Comparison of ENCODE assay signal across 9 cellular contexts in the genomic region with DNA sequence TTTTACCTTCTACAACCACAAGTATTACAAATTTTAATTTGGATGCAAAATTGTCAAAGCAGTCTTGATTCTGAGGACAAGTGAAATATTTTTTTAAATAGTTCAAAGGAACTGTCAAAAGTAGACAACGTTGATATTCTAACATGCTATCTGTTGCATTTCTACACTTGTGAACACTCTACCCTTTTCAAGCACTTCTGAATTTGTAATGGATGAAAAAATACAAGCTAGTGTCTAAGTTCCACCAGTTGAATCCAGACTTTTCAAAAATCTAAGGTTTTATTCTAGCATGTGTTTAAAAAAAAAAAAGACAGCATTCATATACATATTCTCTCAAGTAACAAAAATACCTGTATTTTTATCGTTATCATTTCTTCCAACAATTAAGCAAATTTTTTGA. TPM values are rescaled to one million over a fixed set of nuclear protein-coding genes. Genes with fewer than 3 reads are reported as not detected.
DNase-seq lines count a peak whose midpoint lies in the region; ATAC-seq and TF ChIP-seq lines count a peak whose summit lies in the region.
"Had no signal": no experiment of that assay in that cellular context is flagged by ENCODE, and none has a peak within 500 bp of the region (broad histone marks: within the 10 kb centered on the region; RNA-seq: fewer than 3 reads in every experiment).

No MANE protein-coding gene starts in this region.

- H2BK20ac ChIP-seq in H9 (ENCODE audit: low read depth, low read length, poor library complexity, severe bottlenecking) = no peak overlapping the region

- DNase-seq in H9 (no peak), T-helper 17 cell (no peak), foreskin fibroblast (no peak), MV-4-11 (lab: John Stamatoyannopoulos, UW) (no peak), NOMO-1 treated with DMSO at 0.1 percent for 48 hours (lab: John Stamatoyannopoulos, UW; ENCODE audit: unreplicated experiment) (no peak)
- no peak for DNase-seq in NK-92 treated with Interleukin-12 subunit alpha and Interleukin-12 subunit beta, amount 100 ng/mL, for 24 hours (lab: John Stamatoyannopoulos, UW)
- DNase-seq: activated CD8-positive, alpha-beta memory T cell treated with anti-CD3 and anti-CD28 coated beads, Interleukin-2, amount 50 U/mL, for 48 hours; NCI-H187 treated with DMSO at 0.1 percent for 48 hours had no signal

- no peak overlapping the region for H4K91ac ChIP-seq in H9 (ENCODE audit: insufficient read length, low read depth, low read length)

- no peak overlapping the region for H3K56ac ChIP-seq in H9 (ENCODE audit: insufficient read length, low read depth, low read length)

- H3K9me3 Mint-ChIP-seq in H9 = no peaks in the 10 kb centered on the region

- no peak overlapping the region for H2BK15ac ChIP-seq in H9 (ENCODE audit: low read depth, low read length)

- WGBS in H9 (ENCODE audit: extremely low coverage, insufficient read length, low lambda C conversion rate) = 100% methylated on average over 1 of the region's 2 CpGs

- peaks cover 26% of the 10 kb centered on the region in 2 experiments for H3K4me1 Mint-ChIP-seq in H9
- H3K4me1 Mint-ChIP-seq in T-helper 17 cell = peaks cover 35% of the 10 kb centered on the region

- H3K36me3 Mint-ChIP-seq in H9 (ENCODE audit: insufficient read depth in 1 of 3, low read depth in 3 of 3) = peaks cover 17 to 32% (median 30%) of the 10 kb centered on the region in 3 experiments
- peaks cover 14% of the 10 kb centered on the region for H3K36me3 Mint-ChIP-seq in T-helper 17 cell (ENCODE audit: low read depth)

- no peak overlapping the region for H2AK5ac ChIP-seq in H9 (ENCODE audit: insufficient read length, low read length)

- H3K27ac ChIP-seq in H9 (ENCODE audit: insufficient read length, low read depth, low read length) = no peak overlapping the region

- H3K36me3 ChIP-seq in skeletal muscle satellite cell (ENCODE audit: insufficient read depth, low read length) = peaks cover 6% of the 10 kb centered on the region

- H3K27me3 ChIP-seq in H9 (ENCODE audit: insufficient read depth, low read length) (no peaks in the 10 kb centered on the region), skeletal muscle satellite cell (ENCODE audit: control insufficient read depth, insufficient read depth, low read length) (no peaks in the 10 kb centered on the region)

- H3K9ac ChIP-seq in H9 (ENCODE audit: extremely low read depth, insufficient read length, low read length) (peak overlapping the region; percentile 56), skeletal muscle satellite cell (ENCODE audit: low read depth, low read length) (peak overlapping the region; percentile 93)

- H3K4me3 Mint-ChIP-seq in H9 = peak overlapping the region in 1 of 2 experiments; percentile 97; a peak in 4 of 5 replicates
- H3K4me3 Mint-ChIP-seq in T-helper 17 cell = peak overlapping the region; percentile 99

- H3K27ac Mint-ChIP-seq in H9 (peak overlapping the region in 1 of 3 experiments; percentile 20; a peak in 2 of 7 replicates), T-helper 17 cell (no peak overlapping the region)

- no peaks in the 10 kb centered on the region for H3K9me3 ChIP-seq in H9 (ENCODE audit: control insufficient read depth, low read depth, low read length)
- H3K9me3 ChIP-seq in T-helper 17 cell (ENCODE audit: control insufficient read depth, low read length, poor library complexity, severe bottlenecking) = no peaks in the 10 kb centered on the region
- H3K9me3 ChIP-seq in skeletal muscle satellite cell (replicated peaks; ENCODE audit: low read length) = no peaks in the 10 kb centered on the region

- no peak overlapping the region for H4K5ac ChIP-seq in H9 (ENCODE audit: insufficient read length, low read depth, low read length)

- peak overlapping the region; percentile 27 for H3K4me2 ChIP-seq in H9 (ENCODE audit: insufficient read depth, insufficient read length, low read length)
- peak overlapping the region; percentile 97 for H3K4me2 ChIP-seq in skeletal muscle satellite cell (ENCODE audit: low read length)

- H3K79me2 ChIP-seq in H9 (ENCODE audit: insufficient read depth, low read length) = peaks cover 43% of the 10 kb centered on the region; the same call in 1 of the 2 replicates

- H3K23ac ChIP-seq in H9 (ENCODE audit: insufficient read length, low read depth, low read length) = no peak overlapping the region

- H3K4me3 ChIP-seq in foreskin fibroblast (ENCODE audit: low read depth in 1 of 2, low read length in 2 of 2) = peak overlapping the region; percentile 94 to 95
- peak overlapping the region; percentile 90 for H3K4me3 ChIP-seq in skeletal muscle satellite cell (ENCODE audit: low read length)

- no peak for ATAC-seq in T-helper 17 cell

- TF ChIP-seq CTCF in H9 (conservative IDR thresholded peaks at IDR 0.05) = no peak
- no peak for TF ChIP-seq CTCF in foreskin fibroblast (IDR thresholded peaks at IDR 0.05; ENCODE audit: low read depth, low read length)

- H4K8ac ChIP-seq in H9 (replicated peaks; ENCODE audit: insufficient read length, low read depth, low read length) = no peak overlapping the region

- no peak overlapping the region for H2BK5ac ChIP-seq in H9 (ENCODE audit: insufficient read length, low read length)

- H2BK12ac ChIP-seq in H9 (ENCODE audit: insufficient read length, low read depth, low read length) = no peak overlapping the region

- no peak overlapping the region for H2BK120ac ChIP-seq in H9 (ENCODE audit: low read depth, low read length, poor library complexity, severe bottlenecking)

- H3K4me1 ChIP-seq in H9 (ENCODE audit: insufficient read depth, low read length) (no peaks in the 10 kb centered on the region), skeletal muscle satellite cell (ENCODE audit: control insufficient read depth, insufficient read depth, low read length) (peaks cover 28% of the 10 kb centered on the region)

- no peak overlapping the region for H3K14ac ChIP-seq in H9 (ENCODE audit: insufficient read depth, low read length)

- H2AFZ ChIP-seq in H9 (ENCODE audit: low read length) = no peak overlapping the region

- peaks cover 3% of the 10 kb centered on the region for H3K79me1 ChIP-seq in H9 (ENCODE audit: insufficient read depth, low read depth, low read length, poor library complexity, severe bottlenecking)

- H3K27me3 Mint-ChIP-seq in H9 (ENCODE audit: low read depth) (no peaks in the 10 kb centered on the region), T-helper 17 cell (no peaks in the 10 kb centered on the region)

- no peak overlapping the region for H3T11ph ChIP-seq in H9 (ENCODE audit: low read length)

- H3K23me2 ChIP-seq in H9 (ENCODE audit: insufficient read length, low read depth, low read length, poor library complexity, severe bottlenecking) = peaks cover 10% of the 10 kb centered on the region

- no peaks in the 10 kb centered on the region for H4K20me1 ChIP-seq in H9 (ENCODE audit: control insufficient read depth, insufficient read depth, insufficient read length)

- no peak overlapping the region for H3K18ac ChIP-seq in H9 (ENCODE audit: insufficient read length, low read depth, low read length)

- no peak overlapping the region for H3K4ac ChIP-seq in H9 (ENCODE audit: low read depth, low read length)

RNA-seq across cellular contexts. Expression of a gene that starts 2.1 kb away (rescaled TPM):
- total RNA-seq in H9 (2021) (32.8 and 34.0 TPM in 2 replicates), T-helper 17 cell (100 to 1,000 TPM; 163 to 182 TPM)
- 12.5 and 15.7 TPM in 2 replicates for total RNA-seq in skeletal muscle satellite cell (2012; rRNA removed)

RNA-seq across cellular contexts. Expression of a gene that starts 2.5 kb away (rescaled TPM):
- total RNA-seq in H9 (2021) (43.3 and 44.7 TPM in 2 replicates), T-helper 17 cell (10 to 100 TPM; 28.0 to 28.2 TPM)
- 14.6 and 17.5 TPM in 2 replicates for total RNA-seq in skeletal muscle satellite cell (2012; rRNA removed)

RNA-seq across cellular contexts. Expression of a gene that starts 41.4 kb away (rescaled TPM):
- total RNA-seq in H9 (2021) = 39.4 and 41.6 TPM in 2 replicates
- 10 to 100 TPM; 14.6 to 18.3 TPM for total RNA-seq in T-helper 17 cell
- 18.8 and 26.0 TPM in 2 replicates for total RNA-seq in skeletal muscle satellite cell (2012; rRNA removed)
